In genomic region chr1:46342084-46342656, GRCh38 we compare ENCODE assay signal across 7 cellular contexts. TPM values are rescaled to one million over a fixed set of nuclear protein-coding genes. Genes with fewer than 3 reads are reported as not detected.
A peak's percentile ranks its signal among the peaks of the same experiment; 100 is the strongest.
DNase-seq lines count a peak whose midpoint lies in the region; ATAC-seq, FAIRE-seq and TF ChIP-seq lines count a peak whose summit lies in the region.

No MANE protein-coding gene starts in this region.

- H3K27me3 ChIP-seq in K562 (ENCODE audit: control insufficient read depth in 2 of 2, insufficient read depth in 2 of 2, low read length in 2 of 2) = no peaks in the 10 kb centered on the region

- peaks cover 11% of the 10 kb centered on the region for H3K9me1 ChIP-seq in K562 (ENCODE audit: control insufficient read depth, insufficient read depth, low read length)

- peak overlapping the region; percentile 95 for H3K4me2 ChIP-seq in K562 (ENCODE audit: insufficient read depth, low read length)

- no peaks in the 10 kb centered on the region for H3K27me3 Mint-ChIP-seq in natural killer cell treated with Interleukin-12 subunit alpha and Interleukin-12 subunit beta and Interleukin-15 and Interleukin-18, amount 100 ng/mL, for 72 hours

- H3K4me3 ChIP-seq in K562 = peak overlapping the region; percentile 56

- BruUV-seq in K562 (replicated peaks; lab: Mats Ljungman, UMichigan) = no TSS peak

- H3K4me1 ChIP-seq in K562 (replicated peaks in 1 of 2; ENCODE audit: control insufficient read depth in 2 of 2, insufficient read depth in 2 of 2, low read length in 2 of 2) = peaks cover 22 to 31% of the 10 kb centered on the region in 2 experiments

- CTCF ChIA-PET in K562 (lab: Yijun Ruan, JAX; ENCODE audit: low intra/inter-chr PET ratio) = no interaction called here

- peaks cover 5% of the 10 kb centered on the region; the same call in 1 of the 2 replicates for H4K20me1 ChIP-seq in K562 (replicated peaks; ENCODE audit: control insufficient read depth, insufficient read depth, low read length)

- TF ChIP-seq RAD21 in K562 (CRISPR knock-in tag; conservative IDR thresholded peaks at IDR 0.05 in 1 of 2, IDR thresholded peaks at IDR 0.05 in 1 of 2) = no peak

- no peak for TF ChIP-seq POLR2A in K562 (conservative IDR thresholded peaks at IDR 0.05)

- TF ChIP-seq CTCF in GM12872 (IDR thresholded peaks at IDR 0.05; ENCODE audit: insufficient read depth, low read depth, low read length) = peak; percentile 74
- peak; percentile 32 to 53 (median 47) for TF ChIP-seq CTCF in K562 (IDR thresholded peaks at IDR 0.05 in 2 of 3, conservative IDR thresholded peaks at IDR 0.05 in 1 of 3; ENCODE audit: insufficient read depth in 2 of 3, low read depth in 1 of 3, low read length in 3 of 3)

- 80% methylated on average over 5 of the region's 6 CpGs for WGBS in K562 (ENCODE audit: insufficient coverage, low coverage, missing lambda C conversion rate)

- peak overlapping the region; percentile 94 to 95 for H3K9ac ChIP-seq in K562 (ENCODE audit: insufficient read depth in 1 of 2, low read depth in 2 of 2, low read length in 2 of 2)

- peaks cover 56% of the 10 kb centered on the region for H3K36me3 ChIP-seq in K562 (ENCODE audit: control insufficient read depth, insufficient read depth, low read length)

- H3K4me1 Mint-ChIP-seq in natural killer cell treated with Interleukin-12 subunit alpha and Interleukin-12 subunit beta and Interleukin-15 and Interleukin-18, amount 100 ng/mL, for 72 hours (ENCODE audit: low read depth in 2 of 2) = peaks cover 40 to 49% of the 10 kb centered on the region in 2 donors

- H3K9me3 ChIP-seq in K562 (replicated peaks; ENCODE audit: control insufficient read depth, insufficient read depth, low read depth, low read length) = no peaks in the 10 kb centered on the region

- intact Hi-C loops in K562 (cut with micrococcal nuclease) = loop anchor here (10.0 kb wide), 1 partner anchor 57 kb away; no protein-coding TSS in a partner anchor

- DNase-seq in KBM-7 (peak; percentile 42), K562 (ENCODE audit: extremely low read depth in 1 of 4, low spot score in 3 of 4) (peak; percentile 35 to 49 (median 42)), putamen (ENCODE audit: low spot score) (no peak)
- no peak for DNase-seq in natural killer cell treated with Interleukin-12 subunit alpha and Interleukin-12 subunit beta and Interleukin-15 and Interleukin-18, amount 100 ng/mL, for 72 hours (ENCODE audit: low spot score)
- no peak for DNase-seq in activated CD4-positive, CD25-positive, alpha-beta regulatory T cell (lab: John Stamatoyannopoulos, UW)

- H3K4me3 Mint-ChIP-seq in natural killer cell treated with Interleukin-12 subunit alpha and Interleukin-12 subunit beta and Interleukin-15 and Interleukin-18, amount 100 ng/mL, for 72 hours = peak overlapping the region; percentile 98

- FAIRE-seq in K562 (lab: Jason Lieb, UNC) = no peak

- in situ Hi-C loops in KBM-7 (cut with MboI; ENCODE audit: low pct_unique_long_range_greater_than_20kb, low sequenced_read_pairs) = no loop called here
- in situ Hi-C loops in K562 (cut with MboI) = no loop called here

- no peaks in the 10 kb centered on the region for H3K9me3 Mint-ChIP-seq in natural killer cell treated with Interleukin-12 subunit alpha and Interleukin-12 subunit beta and Interleukin-15 and Interleukin-18, amount 100 ng/mL, for 72 hours

- ATAC-seq in K562 = 0 out of 3 replicates have a peak, but pooled peaks have one; percentile 2
- no peak for ATAC-seq in natural killer cell treated with Interleukin-12 subunit alpha and Interleukin-12 subunit beta and Interleukin-15 and Interleukin-18, amount 100 ng/mL, for 72 hours
- ATAC-seq in HG02973 (IDR thresholded peaks at IDR 0.05; ENCODE audit: unreplicated experiment) = no peak

- H3K36me3 Mint-ChIP-seq in natural killer cell treated with Interleukin-12 subunit alpha and Interleukin-12 subunit beta and Interleukin-15 and Interleukin-18, amount 100 ng/mL, for 72 hours = peaks cover 5% of the 10 kb centered on the region

- POLR2A ChIA-PET in K562 (lab: Yijun Ruan, JAX) = interaction anchor here (0.6 to 4.0 kb wide), 6 partner anchors 13 to 242 kb away, joined by 3 to 18 read pairs (median 3); partner anchors contain the start of genes LRRC41 and UQCRH

- peaks cover 50% of the 10 kb centered on the region for H3K79me2 ChIP-seq in K562 (ENCODE audit: control insufficient read depth, insufficient read depth, low read length)

- H3K27ac Mint-ChIP-seq in natural killer cell treated with Interleukin-12 subunit alpha and Interleukin-12 subunit beta and Interleukin-15 and Interleukin-18, amount 100 ng/mL, for 72 hours = peak overlapping the region; percentile 98 to 100

- TF ChIP-seq EP300 in K562 (IDR thresholded peaks at IDR 0.05; ENCODE audit: low read length) = no peak

- H3K27ac ChIP-seq in K562 (ENCODE audit: extremely low read depth, low read depth, low read length) = peak overlapping the region; percentile 96; the same call in 1 of the 3 replicates

- no peak overlapping the region for H2AFZ ChIP-seq in K562 (ENCODE audit: low read depth, low read length)

RNA-seq across cellular contexts. Expression of gene NSUN4, which starts 1.6 kb away (rescaled TPM):
- total RNA-seq in K562 (2011; cell fraction: chromatin; rRNA removed; ENCODE audit: low replicate concordance) = 126 and 174 TPM in 2 replicates
- total RNA-seq in K562 (2011; cell fraction: nucleolus; rRNA removed) = 97.2 and 98.2 TPM in 2 replicates
- total RNA-seq in K562 (2011; cell fraction: nucleoplasm; rRNA removed) = 106 and 123 TPM in 2 replicates
- total RNA-seq in K562 (2014; rRNA removed) (33.4 and 37.0 TPM in 2 replicates), K562 (2014; rRNA removed; fragmentation: Illumina TruSeq; extraction: Trizol) (34.1 and 39.0 TPM in 2 replicates), K562 (2015; rRNA removed; fragmentation: Illumina TruSeq; extraction: Trizol) (33.8 and 34.2 TPM in 2 replicates), K562 (2021) (43.3 and 44.4 TPM in 2 replicates)
- polyA plus RNA-seq in K562 (2011; rRNA removed) (60.2 and 65.6 TPM in 2 replicates), K562 (2014; fragmentation: Illumina TruSeq; extraction: Trizol) (47.8 and 47.9 TPM in 2 replicates), K562 (2014; fragmentation: Nextera tagmentation; extraction: Ambion mirVana) (10 to 100 TPM; 47.3 to 54.9 TPM), K562 (2014; rRNA removed) (43.5 and 46.3 TPM in 2 replicates)
- 53.3 and 69.6 TPM in 2 replicates for polyA plus RNA-seq in K562 (2011; cell fraction: cytosol; rRNA removed)
- 43.8 and 46.3 TPM in 2 replicates for polyA plus RNA-seq in K562 (2011; cell fraction: nucleus; rRNA removed)
- polyA plus RNA-seq in K562 (2012) = 37.5 and 42.1 TPM in 2 replicates
- 113 and 133 TPM in 2 replicates for polyA minus RNA-seq in K562 (2011; rRNA and poly(A)+ RNA removed)
- polyA minus RNA-seq in K562 (2011; cell fraction: cytosol; rRNA and poly(A)+ RNA removed) = 44.5 and 46.0 TPM in 2 replicates
- polyA minus RNA-seq in K562 (2011; cell fraction: nucleus; rRNA and poly(A)+ RNA removed) = 24.6 and 44.7 TPM in 2 replicates
- total RNA-seq in natural killer cell treated with Interleukin-12 subunit alpha and Interleukin-12 subunit beta and Interleukin-15 and Interleukin-18, amount 100 ng/mL, for 72 hours = 10 to 100 TPM; 24.0 to 43.8 TPM

RNA-seq across cellular contexts. Expression of gene UQCRH, which starts 38.7 kb away (rescaled TPM):
- total RNA-seq in K562 (2011; cell fraction: chromatin; rRNA removed; ENCODE audit: low replicate concordance) = 185 and 351 TPM in 2 replicates
- total RNA-seq in K562 (2011; cell fraction: nucleolus; rRNA removed) = 205 and 247 TPM in 2 replicates
- total RNA-seq in K562 (2011; cell fraction: nucleoplasm; rRNA removed) = 458 and 624 TPM in 2 replicates
- 2,410 and 3,306 TPM in 2 replicates for total RNA-seq in K562 (2014; rRNA removed)
- 2,696 and 2,943 TPM in 2 replicates for total RNA-seq in K562 (2014; rRNA removed; fragmentation: Illumina TruSeq; extraction: Trizol)
- total RNA-seq in K562 (2015; rRNA removed; fragmentation: Illumina TruSeq; extraction: Trizol) = 1,782 and 1,893 TPM in 2 replicates
- 1,267 and 1,360 TPM in 2 replicates for total RNA-seq in K562 (2021)
- 2,284 and 2,713 TPM in 2 replicates for polyA plus RNA-seq in K562 (2011; rRNA removed)
- 724 and 2,858 TPM in 2 replicates for polyA plus RNA-seq in K562 (2011; cell fraction: cytosol; rRNA removed)
- 272 and 676 TPM in 2 replicates for polyA plus RNA-seq in K562 (2011; cell fraction: nucleus; rRNA removed)
- 1,181 and 2,353 TPM in 2 replicates for polyA plus RNA-seq in K562 (2012)
- polyA plus RNA-seq in K562 (2014; fragmentation: Illumina TruSeq; extraction: Trizol) = 1,923 and 1,965 TPM in 2 replicates
- polyA plus RNA-seq in K562 (2014; fragmentation: Nextera tagmentation; extraction: Ambion mirVana) = 1,000 to 10,000 TPM; 4,348 to 5,184 TPM
- polyA plus RNA-seq in K562 (2014; rRNA removed) = 1,877 and 2,534 TPM in 2 replicates
- 762 and 899 TPM in 2 replicates for polyA minus RNA-seq in K562 (2011; rRNA and poly(A)+ RNA removed)
- 241 and 256 TPM in 2 replicates for polyA minus RNA-seq in K562 (2011; cell fraction: cytosol; rRNA and poly(A)+ RNA removed)
- 65.4 and 198 TPM in 2 replicates for polyA minus RNA-seq in K562 (2011; cell fraction: nucleus; rRNA and poly(A)+ RNA removed)
- total RNA-seq in natural killer cell treated with Interleukin-12 subunit alpha and Interleukin-12 subunit beta and Interleukin-15 and Interleukin-18, amount 100 ng/mL, for 72 hours = 100 to 1,000 TPM; 236 to 253 TPM

RNA-seq across cellular contexts. Expression of gene LRRC41, which starts 38.8 kb away (rescaled TPM):
- total RNA-seq in K562 (2011; cell fraction: chromatin; rRNA removed; ENCODE audit: low replicate concordance) = 66.5 and 77.9 TPM in 2 replicates
- total RNA-seq in K562 (2011; cell fraction: nucleolus; rRNA removed) = 55.3 and 56.5 TPM in 2 replicates
- total RNA-seq in K562 (2011; cell fraction: nucleoplasm; rRNA removed) = 56.4 and 78.1 TPM in 2 replicates
- total RNA-seq in K562 (2014; rRNA removed) = 49.0 and 61.0 TPM in 2 replicates
- 27.2 and 30.7 TPM in 2 replicates for total RNA-seq in K562 (2014; rRNA removed; fragmentation: Illumina TruSeq; extraction: Trizol)
- 47.1 and 49.7 TPM in 2 replicates for total RNA-seq in K562 (2015; rRNA removed; fragmentation: Illumina TruSeq; extraction: Trizol)
- 64.3 and 64.7 TPM in 2 replicates for total RNA-seq in K562 (2021)
- polyA plus RNA-seq in K562 (2011; rRNA removed) = 39.6 and 70.2 TPM in 2 replicates
- 74.3 and 85.0 TPM in 2 replicates for polyA plus RNA-seq in K562 (2011; cell fraction: cytosol; rRNA removed)
- 66.4 and 77.5 TPM in 2 replicates for polyA plus RNA-seq in K562 (2011; cell fraction: nucleus; rRNA removed)
- polyA plus RNA-seq in K562 (2012) = 36.7 and 72.3 TPM in 2 replicates
- polyA plus RNA-seq in K562 (2014; fragmentation: Illumina TruSeq; extraction: Trizol) = 52.3 and 56.7 TPM in 2 replicates
- polyA plus RNA-seq in K562 (2014; fragmentation: Nextera tagmentation; extraction: Ambion mirVana) = 10 to 100 TPM; 10.5 to 11.7 TPM
- 44.2 and 50.0 TPM in 2 replicates for polyA plus RNA-seq in K562 (2014; rRNA removed)
- 37.4 and 44.6 TPM in 2 replicates for polyA minus RNA-seq in K562 (2011; rRNA and poly(A)+ RNA removed)
- polyA minus RNA-seq in K562 (2011; cell fraction: cytosol; rRNA and poly(A)+ RNA removed) = 44.1 and 45.1 TPM in 2 replicates
- 33.0 and 46.3 TPM in 2 replicates for polyA minus RNA-seq in K562 (2011; cell fraction: nucleus; rRNA and poly(A)+ RNA removed)
- 10 to 100 TPM; 43.2 to 45.5 TPM for total RNA-seq in natural killer cell treated with Interleukin-12 subunit alpha and Interleukin-12 subunit beta and Interleukin-15 and Interleukin-18, amount 100 ng/mL, for 72 hours

RNA-seq across cellular contexts. Expression of gene FAAH, which starts 51.9 kb away (rescaled TPM):
- total RNA-seq in K562 (2011; cell fraction: chromatin; rRNA removed; ENCODE audit: low replicate concordance) = 2.2 and 5.8 TPM in 2 replicates
- 5.3 and 5.8 TPM in 2 replicates for total RNA-seq in K562 (2011; cell fraction: nucleolus; rRNA removed)
- total RNA-seq in K562 (2011; cell fraction: nucleoplasm; rRNA removed) = 3.4 and 3.7 TPM in 2 replicates
- total RNA-seq in K562 (2014; rRNA removed) = 0.32 and 0.33 TPM in 2 replicates
- 0.25 and 0.32 TPM in 2 replicates for total RNA-seq in K562 (2014; rRNA removed; fragmentation: Illumina TruSeq; extraction: Trizol)
- 0.23 and 0.36 TPM in 2 replicates for total RNA-seq in K562 (2015; rRNA removed; fragmentation: Illumina TruSeq; extraction: Trizol)
- total RNA-seq in K562 (2021) = 0.71 and 0.81 TPM in 2 replicates
- 0.29 and 1.6 TPM in 2 replicates for polyA plus RNA-seq in K562 (2011; rRNA removed)
- polyA plus RNA-seq in K562 (2011; cell fraction: cytosol; rRNA removed) = 0.46 and 1.1 TPM in 2 replicates
- polyA plus RNA-seq in K562 (2011; cell fraction: nucleus; rRNA removed) = 5.6 and 13.1 TPM in 2 replicates
- 0.79 and 3.1 TPM in 2 replicates for polyA plus RNA-seq in K562 (2012)
- 0.17 and 0.52 TPM in 2 replicates for polyA plus RNA-seq in K562 (2014; fragmentation: Illumina TruSeq; extraction: Trizol)
- under 1 TPM; 0.06 TPM for polyA plus RNA-seq in K562 (2014; fragmentation: Nextera tagmentation; extraction: Ambion mirVana)
- 0.13 and 1.1 TPM in 2 replicates for polyA plus RNA-seq in K562 (2014; rRNA removed)
- 0.70 and 0.93 TPM in 2 replicates for polyA minus RNA-seq in K562 (2011; rRNA and poly(A)+ RNA removed)
- polyA minus RNA-seq in K562 (2011; cell fraction: cytosol; rRNA and poly(A)+ RNA removed) = not detected in 2 replicates
- polyA minus RNA-seq in K562 (2011; cell fraction: nucleus; rRNA and poly(A)+ RNA removed) = 1.2 and 5.1 TPM in 2 replicates
- total RNA-seq in natural killer cell treated with Interleukin-12 subunit alpha and Interleukin-12 subunit beta and Interleukin-15 and Interleukin-18, amount 100 ng/mL, for 72 hours = 1 to 10 TPM; 4.1 to 6.6 TPM

Comparison
In these comparisons a context has a peak if more than half of its experiments do, and no peak if none do; other contexts are left out.
1. DNase-seq: peak in KBM-7 (single experiment) and K562 (4 of 4); none in natural killer cell treated with Interleukin-12 subunit alpha and Interleukin-12 subunit beta and Interleukin-15 and Interleukin-18, amount 100 ng/mL, for 72 hours (single experiment), activated CD4-positive, CD25-positive, alpha-beta regulatory T cell (0 of 4) and putamen (single experiment).